In the genomic region with DNA sequence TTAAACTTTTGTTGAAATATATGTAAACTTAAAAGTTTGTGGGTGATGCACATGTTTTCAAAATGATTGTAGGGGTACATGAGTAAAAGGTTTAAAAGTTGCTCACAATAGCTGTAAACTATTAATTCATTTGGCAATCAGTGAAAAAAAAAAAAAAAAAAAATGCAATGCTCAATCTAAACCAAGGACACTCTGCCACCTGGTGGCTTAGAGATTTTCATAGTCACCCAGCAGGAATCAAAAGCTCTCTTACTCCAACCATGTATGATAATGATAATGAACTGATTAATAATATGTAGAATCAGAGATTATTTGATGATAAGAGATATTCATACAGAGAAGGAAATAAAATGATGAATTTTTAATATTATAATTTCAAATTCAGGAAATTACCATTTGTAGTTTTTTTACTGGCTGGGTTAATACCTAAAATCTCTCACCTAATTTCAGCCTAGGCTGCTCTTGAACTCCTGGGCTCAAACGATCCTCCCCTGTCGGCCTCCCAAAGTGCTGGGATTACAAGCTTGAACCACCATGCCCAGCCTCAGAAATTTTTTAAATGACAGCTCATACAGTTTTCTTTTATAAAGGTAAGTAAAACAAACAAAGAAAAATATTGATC, we compare ENCODE assay signal across 8 cellular contexts. TPM values are rescaled to one million over a fixed set of nuclear protein-coding genes. Genes with fewer than 3 reads are reported as not detected.
DNase-seq lines count a peak whose midpoint lies in the region; ATAC-seq and TF ChIP-seq lines count a peak whose summit lies in the region.

No MANE protein-coding gene starts in this region.

- no peaks in the 10 kb centered on the region for H3K27me3 ChIP-seq in GM06990 (replicated peaks; ENCODE audit: control insufficient read depth, insufficient read depth, low read length)
- H3K27me3 ChIP-seq in right lobe of liver = no peaks in the 10 kb centered on the region

- H3K27ac ChIP-seq in right lobe of liver = no peak overlapping the region

- H3K4me3 ChIP-seq in AG09309 (ENCODE audit: control insufficient read depth, low read depth, low read length) (no peak overlapping the region), GM06990 (replicated peaks; ENCODE audit: low read depth, low read length) (no peak overlapping the region), cardiac fibroblast (replicated peaks in 1 of 2; ENCODE audit: low read depth in 2 of 2, low read length in 2 of 2) (no peak overlapping the region), right lobe of liver (no peak overlapping the region)

- peak; percentile 74 to 85 (median 80) for ATAC-seq in right lobe of liver
- no peak for ATAC-seq in HG02678 (IDR thresholded peaks at IDR 0.05; ENCODE audit: unreplicated experiment)
- ATAC-seq in GM18870 (IDR thresholded peaks at IDR 0.05; ENCODE audit: unreplicated experiment) = no peak
- no peak for ATAC-seq in HG03571 (IDR thresholded peaks at IDR 0.05; ENCODE audit: unreplicated experiment)

- no peak for TF ChIP-seq POLR2A in right lobe of liver (IDR thresholded peaks at IDR 0.05)

- intact Hi-C loops in right lobe of liver (cut with DNase I) = no loop called here

- 2% methylated on average over 2 of the region's 2 CpGs for WGBS in right lobe of liver (ENCODE audit: insufficient coverage, low coverage, low lambda C conversion rate, missing lambda C conversion rate)

- H3K36me3 ChIP-seq in GM06990 (ENCODE audit: control insufficient read depth, insufficient read depth, low read length) (no peaks in the 10 kb centered on the region), right lobe of liver (no peaks in the 10 kb centered on the region)

- H3K9me3 ChIP-seq in right lobe of liver = no peaks in the 10 kb centered on the region

- peaks cover 0 to 4% (median 0%) of the 10 kb centered on the region in 4 donors for H3K4me1 ChIP-seq in right lobe of liver

- DNase-seq in AG09309 (ENCODE audit: low read depth) = peak; percentile 5
- no peak for DNase-seq in GM06990 (ENCODE audit: extremely low read depth, insufficient read length)
- peak; percentile 36 for DNase-seq in NCI-H345 (lab: John Stamatoyannopoulos, UW)
- DNase-seq in cardiac fibroblast (ENCODE audit: low read depth in 2 of 2) = peak; percentile 65 to 66
- no peak for DNase-seq in right lobe of liver

- TF ChIP-seq CTCF in AG09309 (IDR thresholded peaks at IDR 0.05; ENCODE audit: control insufficient read depth, insufficient read depth, low read depth, low read length, missing control alignments) (peak; percentile 63), GM06990 (IDR thresholded peaks at IDR 0.05; ENCODE audit: insufficient read depth, low read length, poor library complexity, severe bottlenecking) (peak; percentile 58), cardiac fibroblast (IDR thresholded peaks at IDR 0.05; ENCODE audit: low read depth, low read length) (peak; percentile 61), right lobe of liver (IDR thresholded peaks at IDR 0.05) (peak; percentile 63 to 76 (median 74))

RNA-seq across cellular contexts. Expression of a gene that starts 46.9 kb away (rescaled TPM):
- 10 to 100 TPM; 24.1 to 36.7 (median 27.0) TPM for total RNA-seq in right lobe of liver

Comparison
In these comparisons a context has a peak if more than half of its experiments do, and no peak if none do; other contexts are left out.
1. DNase-seq: peak in AG09309 (single experiment), NCI-H345 (single experiment) and cardiac fibroblast (2 of 2); none in GM06990 (single experiment) and right lobe of liver (0 of 3).
2. ATAC-seq: peak in right lobe of liver (4 of 4); none in HG02678 (single experiment), GM18870 (single experiment) and HG03571 (single experiment).
3. Peak in every context shown above with its lines, with median percentiles within 50 percentile points of each other: CTCF ChIP-seq.